15 cellular contexts compared by ENCODE assay signal in genomic region chr1:161171191-161171590, GRCh38. TPM values are rescaled to one million over a fixed set of nuclear protein-coding genes. Genes with fewer than 3 reads are reported as not detected.
DNase-seq lines count a peak whose midpoint lies in the region; ATAC-seq, FAIRE-seq and TF ChIP-seq lines count a peak whose summit lies in the region.
"Had no signal": no experiment of that assay in that cellular context is flagged by ENCODE, and none has a peak within 500 bp of the region (broad histone marks: within the 10 kb centered on the region; RNA-seq: fewer than 3 reads in every experiment).

No MANE protein-coding gene starts in this region.

- no peaks in the 10 kb centered on the region for H3K27me3 ChIP-seq in brain microvascular endothelial cell (replicated peaks)
- H3K27me3 ChIP-seq: esophagus squamous epithelium, ovary had no signal

- in situ Hi-C loops in brain microvascular endothelial cell (cut with HindIII; ENCODE audit: low pct_ligation_motif_present, low sequenced_read_pairs): no loop called here

- no peak overlapping the region for H3K4me3 Mint-ChIP-seq in activated CD4-positive, alpha-beta memory T cell treated with anti-CD3 and anti-CD28 coated beads for 36 hours
- no peak overlapping the region for H3K4me3 Mint-ChIP-seq in activated CD4-positive, alpha-beta memory T cell treated with anti-CD3 and anti-CD28 coated beads, Interleukin-2, amount 10 ng/mL, durations not matched to agents 7 days and 5 days
- H3K4me3 Mint-ChIP-seq in HFFc6: no peak overlapping the region
- no peak overlapping the region for H3K4me3 Mint-ChIP-seq in osteocyte (ENCODE audit: unreplicated experiment)
- H3K4me3 Mint-ChIP-seq: activated CD4-positive, alpha-beta T cell treated with anti-CD3 and anti-CD28 coated beads for 36 hours had no signal

- no peak overlapping the region for H3K27ac ChIP-seq in brain microvascular endothelial cell
- H3K27ac ChIP-seq: ovary had no signal

- TF ChIP-seq CTCF in HFFc6 (IDR thresholded peaks at IDR 0.05): peak; percentile 66
- peak; percentile 61 for TF ChIP-seq CTCF in brain microvascular endothelial cell (IDR thresholded peaks at IDR 0.05; ENCODE audit: low read depth, low read length, missing control alignments)
- TF ChIP-seq CTCF in osteocyte (IDR thresholded peaks at IDR 0.05): peak; percentile 23

- no peaks in the 10 kb centered on the region for H3K27me3 Mint-ChIP-seq in activated CD4-positive, alpha-beta memory T cell treated with anti-CD3 and anti-CD28 coated beads for 36 hours
- no peaks in the 10 kb centered on the region for H3K27me3 Mint-ChIP-seq in activated CD4-positive, alpha-beta memory T cell treated with anti-CD3 and anti-CD28 coated beads, Interleukin-2, amount 10 ng/mL, durations not matched to agents 7 days and 5 days
- H3K27me3 Mint-ChIP-seq in HFFc6 (ENCODE audit: insufficient read depth): no peaks in the 10 kb centered on the region; the same call in none of the 2 replicates
- no peaks in the 10 kb centered on the region for H3K27me3 Mint-ChIP-seq in osteocyte (ENCODE audit: unreplicated experiment)
- H3K27me3 Mint-ChIP-seq: activated CD4-positive, alpha-beta T cell treated with anti-CD3 and anti-CD28 coated beads for 36 hours had no signal

- CTCF ChIA-PET in activated CD4-positive, alpha-beta memory T cell treated with anti-CD3 and anti-CD28 coated beads for 36 hours (lab: Charles Lee): no interaction called here
- CTCF ChIA-PET in activated CD4-positive, alpha-beta memory T cell treated with anti-CD3 and anti-CD28 coated beads, Interleukin-2, amount 10 ng/mL, durations not matched to agents 7 days and 5 days (lab: Charles Lee): interaction anchor here (0.9 to 1.5 kb wide), 3 partner anchors 20 to 211 kb away, joined by 4 read pairs; partner anchors contain the start of gene TOMM40L

- peaks cover 36% of the 10 kb centered on the region for H3K4me1 Mint-ChIP-seq in activated CD4-positive, alpha-beta memory T cell treated with anti-CD3 and anti-CD28 coated beads for 36 hours (ENCODE audit: low read depth)
- H3K4me1 Mint-ChIP-seq in activated CD4-positive, alpha-beta memory T cell treated with anti-CD3 and anti-CD28 coated beads, Interleukin-2, amount 10 ng/mL, durations not matched to agents 7 days and 5 days: peaks cover 47% of the 10 kb centered on the region
- H3K4me1 Mint-ChIP-seq in HFFc6 (ENCODE audit: low read depth) (peaks cover 44% of the 10 kb centered on the region), osteocyte (ENCODE audit: unreplicated experiment) (peaks cover 40% of the 10 kb centered on the region)

- ATAC-seq in GM19328 (IDR thresholded peaks at IDR 0.05; ENCODE audit: unreplicated experiment): no peak
- ATAC-seq: activated CD4-positive, alpha-beta T cell treated with anti-CD3 and anti-CD28 coated beads for 36 hours; GM12878 had no signal

- FAIRE-seq in GM12892 (lab: Jason Lieb, UNC): no peak
- FAIRE-seq: GM12878 had no signal

- no peak for TF ChIP-seq POLR2A in GM12892 (IDR thresholded peaks at IDR 0.05; ENCODE audit: low read depth, low read length)

- no peak for DNase-seq in activated CD4-positive, alpha-beta memory T cell treated with anti-CD3 and anti-CD28 coated beads for 36 hours
- DNase-seq in activated CD4-positive, alpha-beta memory T cell treated with anti-CD3 and anti-CD28 coated beads, Interleukin-2, amount 10 ng/mL, durations not matched to agents 7 days and 5 days: no peak
- DNase-seq in HFFc6: no peak
- DNase-seq in brain microvascular endothelial cell: no peak
- no peak for DNase-seq in osteocyte (ENCODE audit: extremely low spot score, unreplicated experiment)
- no peak for DNase-seq in GM12892 (ENCODE audit: insufficient read length)
- DNase-seq in SK-N-DZ (ENCODE audit: low spot score): no peak
- DNase-seq: activated CD4-positive, alpha-beta T cell treated with anti-CD3 and anti-CD28 coated beads for 36 hours; esophagus squamous epithelium; mesendoderm; NCI-H2107 had no signal

- intact Hi-C loops in activated CD4-positive, alpha-beta memory T cell treated with anti-CD3 and anti-CD28 coated beads for 36 hours (cut with micrococcal nuclease): no loop called here

- H3K4me3 ChIP-seq in brain microvascular endothelial cell (ENCODE audit: low read depth, low read length): no peak overlapping the region
- H3K4me3 ChIP-seq: esophagus squamous epithelium, GM12878, ovary had no signal

- no peaks in the 10 kb centered on the region for H3K9me3 Mint-ChIP-seq in activated CD4-positive, alpha-beta memory T cell treated with anti-CD3 and anti-CD28 coated beads for 36 hours
- H3K9me3 Mint-ChIP-seq in activated CD4-positive, alpha-beta memory T cell treated with anti-CD3 and anti-CD28 coated beads, Interleukin-2, amount 10 ng/mL, durations not matched to agents 7 days and 5 days: no peaks in the 10 kb centered on the region
- H3K9me3 Mint-ChIP-seq in HFFc6: no peaks in the 10 kb centered on the region; the same call in 1 of the 2 replicates
- H3K9me3 Mint-ChIP-seq in osteocyte (ENCODE audit: unreplicated experiment): no peaks in the 10 kb centered on the region
- H3K9me3 Mint-ChIP-seq: activated T-helper 2 cell treated with anti-CD3 and anti-CD28 coated beads, Interferon-gamma antibody, Interleukin-2, Interleukin-4, amounts not matched to agents 10 μg/mL and 5 μg/mL and 100 μg/mL, durations not matched to agents 14 hours and 24 hours and 36 hours had no signal

- POLR2A ChIA-PET in activated CD4-positive, alpha-beta memory T cell treated with anti-CD3 and anti-CD28 coated beads for 36 hours (lab: Charles Lee): interaction anchor here (0.5 to 1.7 kb wide), 2 partner anchors 9 to 54 kb away, joined by 3 to 4 read pairs; no protein-coding TSS in a partner anchor
- POLR2A ChIA-PET in activated CD4-positive, alpha-beta memory T cell treated with anti-CD3 and anti-CD28 coated beads, Interleukin-2, amount 10 ng/mL, durations not matched to agents 7 days and 5 days (lab: Charles Lee): interaction anchor here (1.4 to 3.3 kb wide), 2 partner anchors 10 to 14 kb away, joined by 4 to 16 read pairs; no protein-coding TSS in a partner anchor

- peaks cover 25% of the 10 kb centered on the region for H3K36me3 Mint-ChIP-seq in activated CD4-positive, alpha-beta memory T cell treated with anti-CD3 and anti-CD28 coated beads for 36 hours
- peaks cover 60% of the 10 kb centered on the region for H3K36me3 Mint-ChIP-seq in activated CD4-positive, alpha-beta memory T cell treated with anti-CD3 and anti-CD28 coated beads, Interleukin-2, amount 10 ng/mL, durations not matched to agents 7 days and 5 days (ENCODE audit: low read depth)
- H3K36me3 Mint-ChIP-seq in HFFc6 (ENCODE audit: low read depth) (peaks cover 30% of the 10 kb centered on the region), osteocyte (ENCODE audit: unreplicated experiment) (peaks cover 37% of the 10 kb centered on the region)

- peaks cover 53% of the 10 kb centered on the region for H3K36me3 ChIP-seq in brain microvascular endothelial cell (replicated peaks)
- H3K36me3 ChIP-seq: ovary had no signal

- H3K27ac Mint-ChIP-seq in activated CD4-positive, alpha-beta memory T cell treated with anti-CD3 and anti-CD28 coated beads for 36 hours: peak overlapping the region; percentile 13
- H3K27ac Mint-ChIP-seq in activated CD4-positive, alpha-beta memory T cell treated with anti-CD3 and anti-CD28 coated beads, Interleukin-2, amount 10 ng/mL, durations not matched to agents 7 days and 5 days: no peak overlapping the region
- H3K27ac Mint-ChIP-seq in HFFc6 (peak overlapping the region; percentile 61; the same call in 1 of the 2 replicates), osteocyte (ENCODE audit: unreplicated experiment) (peak overlapping the region; percentile 18)
- H3K27ac Mint-ChIP-seq: activated CD4-positive, alpha-beta T cell treated with anti-CD3 and anti-CD28 coated beads for 36 hours; activated T-helper 2 cell treated with anti-CD3 and anti-CD28 coated beads, Interferon-gamma antibody, Interleukin-2, Interleukin-4, amounts not matched to agents 10 μg/mL and 5 μg/mL and 100 μg/mL, durations not matched to agents 14 hours and 24 hours and 36 hours had no signal

RNA-seq across cellular contexts. Expression of gene PPOX, which starts 5.0 kb away (rescaled TPM):
- 10 to 100 TPM; 27.0 to 30.7 TPM for total RNA-seq in activated CD4-positive, alpha-beta memory T cell treated with anti-CD3 and anti-CD28 coated beads for 36 hours
- 10 to 100 TPM; 32.9 to 33.2 TPM for total RNA-seq in activated CD4-positive, alpha-beta memory T cell treated with anti-CD3 and anti-CD28 coated beads, Interleukin-2, amount 10 ng/mL, durations not matched to agents 7 days and 5 days
- total RNA-seq in HFFc6 (2021; fragmentation: NEBNext Ultra II Directional; extraction: Animal tissue kit (Norgen Biotek cat#: 25700)): 10 to 100 TPM; 11.8 to 15.2 (median 13.5) TPM
- 37.1 and 37.9 TPM in 2 replicates for total RNA-seq in osteocyte
- 22.5 TPM for polyA plus RNA-seq in GM12892 (2012; ENCODE audit: missing spikeins)
- 41.3 and 58.6 TPM in 2 replicates for polyA plus RNA-seq in SK-N-DZ (2014; cell fraction: cytosol; rRNA removed)
- 263 and 291 TPM in 2 replicates for polyA plus RNA-seq in SK-N-DZ (2014; cell fraction: nucleus; rRNA removed)

RNA-seq across cellular contexts. Expression of gene B4GALT3, which starts 6.1 kb away (rescaled TPM):
- 10 to 100 TPM; 46.3 to 50.9 TPM for total RNA-seq in activated CD4-positive, alpha-beta memory T cell treated with anti-CD3 and anti-CD28 coated beads for 36 hours
- total RNA-seq in activated CD4-positive, alpha-beta memory T cell treated with anti-CD3 and anti-CD28 coated beads, Interleukin-2, amount 10 ng/mL, durations not matched to agents 7 days and 5 days: 10 to 100 TPM; 55.0 to 56.7 TPM
- 10 to 100 TPM; 31.0 to 38.2 (median 35.4) TPM for total RNA-seq in HFFc6 (2021; fragmentation: NEBNext Ultra II Directional; extraction: Animal tissue kit (Norgen Biotek cat#: 25700))
- total RNA-seq in osteocyte: 21.7 and 24.3 TPM in 2 replicates
- 15.7 TPM for polyA plus RNA-seq in GM12892 (2012; ENCODE audit: missing spikeins)
- 62.1 and 67.2 TPM in 2 replicates for polyA plus RNA-seq in SK-N-DZ (2014; cell fraction: cytosol; rRNA removed)
- polyA plus RNA-seq in SK-N-DZ (2014; cell fraction: nucleus; rRNA removed): 52.3 and 64.2 TPM in 2 replicates

RNA-seq across cellular contexts. Expression of gene USP21, which starts 11.9 kb away (rescaled TPM):
- total RNA-seq in activated CD4-positive, alpha-beta memory T cell treated with anti-CD3 and anti-CD28 coated beads for 36 hours: 10 to 100 TPM; 25.4 to 28.6 TPM
- 10 to 100 TPM; 32.5 to 34.8 TPM for total RNA-seq in activated CD4-positive, alpha-beta memory T cell treated with anti-CD3 and anti-CD28 coated beads, Interleukin-2, amount 10 ng/mL, durations not matched to agents 7 days and 5 days
- total RNA-seq in HFFc6 (2021; fragmentation: NEBNext Ultra II Directional; extraction: Animal tissue kit (Norgen Biotek cat#: 25700)): 10 to 100 TPM; 16.6 to 18.9 (median 17.2) TPM
- total RNA-seq in osteocyte: 25.5 and 27.5 TPM in 2 replicates
- polyA plus RNA-seq in GM12892 (2012; ENCODE audit: missing spikeins): 13.5 TPM
- 10.5 and 20.0 TPM in 2 replicates for polyA plus RNA-seq in SK-N-DZ (2014; cell fraction: cytosol; rRNA removed)
- polyA plus RNA-seq in SK-N-DZ (2014; cell fraction: nucleus; rRNA removed): 104 and 163 TPM in 2 replicates

RNA-seq across cellular contexts. Expression of gene UFC1, which starts 17.4 kb away (rescaled TPM):
- 10 to 100 TPM; 87.7 to 91.0 TPM for total RNA-seq in activated CD4-positive, alpha-beta memory T cell treated with anti-CD3 and anti-CD28 coated beads for 36 hours
- 100 to 1,000 TPM; 103 to 113 TPM for total RNA-seq in activated CD4-positive, alpha-beta memory T cell treated with anti-CD3 and anti-CD28 coated beads, Interleukin-2, amount 10 ng/mL, durations not matched to agents 7 days and 5 days
- total RNA-seq in HFFc6 (2021; fragmentation: NEBNext Ultra II Directional; extraction: Animal tissue kit (Norgen Biotek cat#: 25700)): 10 to 100 TPM; 83.8 to 92.6 (median 85.1) TPM
- 98.2 and 100 TPM in 2 replicates for total RNA-seq in osteocyte
- polyA plus RNA-seq in GM12892 (2012; ENCODE audit: missing spikeins): 124 TPM
- 73.7 and 87.5 TPM in 2 replicates for polyA plus RNA-seq in SK-N-DZ (2014; cell fraction: cytosol; rRNA removed)
- polyA plus RNA-seq in SK-N-DZ (2014; cell fraction: nucleus; rRNA removed): 45.2 and 53.2 TPM in 2 replicates

RNA-seq across cellular contexts. Expression of gene ADAMTS4, which starts 27.7 kb away (rescaled TPM):
- 1 to 10 TPM; 2.3 to 3.0 TPM for total RNA-seq in activated CD4-positive, alpha-beta memory T cell treated with anti-CD3 and anti-CD28 coated beads for 36 hours
- total RNA-seq in activated CD4-positive, alpha-beta memory T cell treated with anti-CD3 and anti-CD28 coated beads, Interleukin-2, amount 10 ng/mL, durations not matched to agents 7 days and 5 days: 1 to 10 TPM in 1 of 2 experiments, under 1 TPM in 1; 0.83 to 1.2 TPM
- 1 to 10 TPM; 3.4 to 8.3 (median 6.5) TPM for total RNA-seq in HFFc6 (2021; fragmentation: NEBNext Ultra II Directional; extraction: Animal tissue kit (Norgen Biotek cat#: 25700))
- total RNA-seq in osteocyte: 1.2 TPM in 2 replicates
- 0.06 TPM for polyA plus RNA-seq in GM12892 (2012; ENCODE audit: missing spikeins)
- polyA plus RNA-seq in SK-N-DZ (2014; cell fraction: cytosol; rRNA removed): 10.0 and 12.4 TPM in 2 replicates
- 3.5 and 5.3 TPM in 2 replicates for polyA plus RNA-seq in SK-N-DZ (2014; cell fraction: nucleus; rRNA removed)
